8 cellular contexts compared by ENCODE assay signal in genomic region chr12:121795029-121795977, GRCh38. TPM values are rescaled to one million over a fixed set of nuclear protein-coding genes. Genes with fewer than 3 reads are reported as not detected.
DNase-seq lines count a peak whose midpoint lies in the region; ATAC-seq and TF ChIP-seq lines count a peak whose summit lies in the region.

No MANE protein-coding gene starts in this region.

- H4K91ac ChIP-seq in neuronal stem cell (ENCODE audit: low read depth, low read length, poor library complexity) = no peak overlapping the region

- H3K23ac ChIP-seq in neuronal stem cell (ENCODE audit: low read depth, low read length, poor library complexity) = peak overlapping the region; percentile 76

- H3K4me3 ChIP-seq in neuronal stem cell (ENCODE audit: low read length in 2 of 2) = no peak overlapping the region
- peak overlapping the region; percentile 28 to 56 for H3K4me3 ChIP-seq in tibial artery

- no peak overlapping the region for H3K4me2 ChIP-seq in neuronal stem cell (ENCODE audit: insufficient read depth, low read length, poor library complexity, severe bottlenecking)

- no peak overlapping the region for H2AFZ ChIP-seq in neuronal stem cell (ENCODE audit: low read length)

- no CpG with 5 or more reads among the region's 15 CpGs for WGBS in neuronal stem cell (ENCODE audit: extremely low coverage in 2 of 2, insufficient read length in 2 of 2, insufficient replicate concordance in 1 of 2), 2 donors

- DNase-seq in GF-D8 (lab: John Stamatoyannopoulos, UW) (peak; percentile 41), RPMI8226 (peak; percentile 86), foreskin melanocyte (peak; percentile 72), neuronal stem cell (ENCODE audit: low spot score) (peak; percentile 82), tibial artery (peak; percentile 90 to 93)
- DNase-seq in activated naive CD4-positive, alpha-beta T cell (lab: John Stamatoyannopoulos, UW) = peak; percentile 72 to 84 (median 78)

- no peak overlapping the region for H3K4ac ChIP-seq in neuronal stem cell (ENCODE audit: low read length)

- H2BK120ac ChIP-seq in neuronal stem cell (ENCODE audit: low read depth, low read length) = no peak overlapping the region

- H2BK12ac ChIP-seq in neuronal stem cell (ENCODE audit: low read length) = no peak overlapping the region

- no peaks in the 10 kb centered on the region for H3K9me3 ChIP-seq in neuronal stem cell (replicated peaks in 1 of 2; ENCODE audit: control insufficient read depth in 2 of 2, insufficient read depth in 1 of 2, low read depth in 1 of 2, low read length in 2 of 2)
- no peaks in the 10 kb centered on the region for H3K9me3 ChIP-seq in tibial artery

- H3K27ac ChIP-seq in neuronal stem cell (replicated peaks; ENCODE audit: low read length) (no peak overlapping the region), tibial artery (peak overlapping the region; percentile 100)

- no peak overlapping the region for H3K14ac ChIP-seq in neuronal stem cell (ENCODE audit: low read length)

- H2BK15ac ChIP-seq in neuronal stem cell (ENCODE audit: low read length) = no peak overlapping the region

- no peak overlapping the region for H3K18ac ChIP-seq in neuronal stem cell (ENCODE audit: low read length)

- peaks cover 0 to 19% (median 2%) of the 10 kb centered on the region in 3 experiments for H3K27me3 ChIP-seq in neuronal stem cell (ENCODE audit: control insufficient read depth in 3 of 3, insufficient read depth in 3 of 3, low read depth in 1 of 3, low read length in 3 of 3)
- no peaks in the 10 kb centered on the region for H3K27me3 ChIP-seq in tibial artery

- peak; percentile 94 to 97 for TF ChIP-seq CTCF in tibial artery (IDR thresholded peaks at IDR 0.05)

- no peak overlapping the region for H3K9ac ChIP-seq in neuronal stem cell (ENCODE audit: low read depth, low read length, poor library complexity)

- no peak for ATAC-seq in HG03196 (IDR thresholded peaks at IDR 0.05; ENCODE audit: unreplicated experiment)

- peaks cover 25 to 30% of the 10 kb centered on the region in 2 donors for H3K4me1 ChIP-seq in neuronal stem cell (ENCODE audit: control insufficient read depth in 2 of 2, insufficient read depth in 1 of 2, low read depth in 1 of 2, low read length in 2 of 2)
- peaks cover 0 to 66% (median 58%) of the 10 kb centered on the region in 4 donors for H3K4me1 ChIP-seq in tibial artery

- no peak for TF ChIP-seq EP300 in Ishikawa (IDR thresholded peaks at IDR 0.05; ENCODE audit: borderline replicate concordance)

- H3K79me1 ChIP-seq in neuronal stem cell (ENCODE audit: low read depth, low read length) = peaks cover 14% of the 10 kb centered on the region

- peaks cover 19 to 44% of the 10 kb centered on the region in 2 donors for H3K36me3 ChIP-seq in neuronal stem cell (replicated peaks in 1 of 2; ENCODE audit: control insufficient read depth in 2 of 2, insufficient read depth in 2 of 2, low read length in 2 of 2)
- H3K36me3 ChIP-seq in tibial artery = peaks cover 0 to 18% (median 4%) of the 10 kb centered on the region in 3 donors

- H2BK5ac ChIP-seq in neuronal stem cell (ENCODE audit: low read length) = no peak overlapping the region

- no peak overlapping the region for H4K8ac ChIP-seq in neuronal stem cell (ENCODE audit: low read depth, low read length)

- peak; percentile 88 for TF ChIP-seq RAD21 in Ishikawa (IDR thresholded peaks at IDR 0.05; ENCODE audit: low read depth)

- intact Hi-C loops in tibial artery (cut with DNase I; ENCODE audit: low total_unique reads) = no loop called here

- no peak overlapping the region for H2AK5ac ChIP-seq in neuronal stem cell (ENCODE audit: low read depth, low read length)

TF ChIP-seq in Ishikawa, 13 proteins besides CTCF, POLR2A, EP300 and RAD21:
- TF ChIP-seq REST (IDR thresholded peaks at IDR 0.05; ENCODE audit: low read depth) (no peak), TEAD4 (IDR thresholded peaks at IDR 0.05) (no peak), NFIC (IDR thresholded peaks at IDR 0.05) (no peak), CEBPB (IDR thresholded peaks at IDR 0.05) (no peak), ZBTB7A (IDR thresholded peaks at IDR 0.05; ENCODE audit: low read depth) (no peak), FOXM1 (IDR thresholded peaks at IDR 0.05; ENCODE audit: borderline replicate concordance, low read depth) (no peak), TAF1 (IDR thresholded peaks at IDR 0.05; ENCODE audit: low read depth) (no peak), TCF12 (IDR thresholded peaks at IDR 0.05; ENCODE audit: low read depth) (no peak)
- TF ChIP-seq, protein P1, sequence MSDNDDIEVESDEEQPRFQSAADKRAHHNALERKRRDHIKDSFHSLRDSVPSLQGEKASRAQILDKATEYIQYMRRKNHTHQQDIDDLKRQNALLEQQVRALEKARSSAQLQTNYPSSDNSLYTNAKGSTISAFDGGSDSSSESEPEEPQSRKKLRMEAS (IDR thresholded peaks at IDR 0.05) = no peak

RNA-seq across cellular contexts. Expression of gene RHOF, which starts 1.8 kb away (rescaled TPM):
- 16.5 TPM for polyA plus RNA-seq in neuronal stem cell (2013, experiment 1 of 2)
- polyA plus RNA-seq in neuronal stem cell (2013, experiment 2 of 2) = 15.5 TPM

RNA-seq across cellular contexts. Expression of gene SETD1B, which starts 8.5 kb away (rescaled TPM):
- polyA plus RNA-seq in neuronal stem cell (2013, experiment 1 of 2) = 6.1 TPM
- 6.2 TPM for polyA plus RNA-seq in neuronal stem cell (2013, experiment 2 of 2)

Comparison
In these comparisons a context has a peak if more than half of its experiments do, and no peak if none do; other contexts are left out.
1. DNase-seq: peak in every context shown above with its lines; median percentile 92 in tibial artery; 86 in RPMI8226; 82 in neuronal stem cell; 78 in activated naive CD4-positive, alpha-beta T cell; 72 in foreskin melanocyte; 41 in GF-D8.
2. H3K4me3 ChIP-seq: peak in tibial artery (2 of 2); none in neuronal stem cell (0 of 2).